Comparison of ENCODE assay signal across 1 cellular context in the genomic region with DNA sequence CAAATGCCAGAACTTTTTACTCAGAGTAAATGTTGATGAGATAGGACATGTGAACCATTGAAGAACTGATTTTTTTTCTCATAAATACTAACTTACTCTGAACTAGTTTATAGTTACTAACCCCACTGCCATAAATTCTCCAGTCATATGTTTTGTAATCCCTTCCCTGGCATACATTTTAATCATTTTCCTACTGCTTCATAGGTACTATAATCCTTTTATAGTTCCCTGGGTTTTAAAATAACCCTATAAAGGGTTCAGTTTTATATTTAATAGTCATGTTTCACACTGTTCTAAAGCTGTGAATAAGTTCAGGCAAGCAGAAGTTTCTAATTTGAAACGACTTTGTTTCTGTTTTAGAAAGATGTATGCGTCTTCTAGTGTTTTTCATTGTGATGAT.
TF ChIP-seq lines count a peak whose summit lies in the region.

No MANE protein-coding gene starts in this region.

TF ChIP-seq in HEK293, 187 proteins besides CTCF, POLR2A, EP300 and RAD21 (continued from another document):
- TF ChIP-seq, protein P1, sequence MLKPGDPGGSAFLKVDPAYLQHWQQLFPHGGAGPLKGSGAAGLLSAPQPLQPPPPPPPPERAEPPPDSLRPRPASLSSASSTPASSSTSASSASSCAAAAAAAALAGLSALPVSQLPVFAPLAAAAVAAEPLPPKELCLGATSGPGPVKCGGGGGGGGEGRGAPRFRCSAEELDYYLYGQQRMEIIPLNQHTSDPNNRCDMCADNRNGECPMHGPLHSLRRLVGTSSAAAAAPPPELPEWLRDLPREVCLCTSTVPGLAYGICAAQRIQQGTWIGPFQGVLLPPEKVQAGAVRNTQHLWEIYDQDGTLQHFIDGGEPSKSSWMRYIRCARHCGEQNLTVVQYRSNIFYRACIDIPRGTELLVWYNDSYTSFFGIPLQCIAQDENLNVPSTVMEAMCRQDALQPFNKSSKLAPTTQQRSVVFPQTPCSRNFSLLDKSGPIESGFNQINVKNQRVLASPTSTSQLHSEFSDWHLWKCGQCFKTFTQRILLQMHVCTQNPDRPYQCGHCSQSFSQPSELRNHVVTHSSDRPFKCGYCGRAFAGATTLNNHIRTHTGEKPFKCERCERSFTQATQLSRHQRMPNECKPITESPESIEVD (tag by site-specific recombination; IDR thresholded peaks at IDR 0.05) = peak; percentile 72
- TF ChIP-seq, protein P2, sequence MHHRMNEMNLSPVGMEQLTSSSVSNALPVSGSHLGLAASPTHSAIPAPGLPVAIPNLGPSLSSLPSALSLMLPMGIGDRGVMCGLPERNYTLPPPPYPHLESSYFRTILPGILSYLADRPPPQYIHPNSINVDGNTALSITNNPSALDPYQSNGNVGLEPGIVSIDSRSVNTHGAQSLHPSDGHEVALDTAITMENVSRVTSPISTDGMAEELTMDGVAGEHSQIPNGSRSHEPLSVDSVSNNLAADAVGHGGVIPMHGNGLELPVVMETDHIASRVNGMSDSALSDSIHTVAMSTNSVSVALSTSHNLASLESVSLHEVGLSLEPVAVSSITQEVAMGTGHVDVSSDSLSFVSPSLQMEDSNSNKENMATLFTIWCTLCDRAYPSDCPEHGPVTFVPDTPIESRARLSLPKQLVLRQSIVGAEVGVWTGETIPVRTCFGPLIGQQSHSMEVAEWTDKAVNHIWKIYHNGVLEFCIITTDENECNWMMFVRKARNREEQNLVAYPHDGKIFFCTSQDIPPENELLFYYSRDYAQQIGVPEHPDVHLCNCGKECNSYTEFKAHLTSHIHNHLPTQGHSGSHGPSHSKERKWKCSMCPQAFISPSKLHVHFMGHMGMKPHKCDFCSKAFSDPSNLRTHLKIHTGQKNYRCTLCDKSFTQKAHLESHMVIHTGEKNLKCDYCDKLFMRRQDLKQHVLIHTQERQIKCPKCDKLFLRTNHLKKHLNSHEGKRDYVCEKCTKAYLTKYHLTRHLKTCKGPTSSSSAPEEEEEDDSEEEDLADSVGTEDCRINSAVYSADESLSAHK (tag by site-specific recombination; IDR thresholded peaks at IDR 0.05) = peak; percentile 59; the same call in 1 of the 2 replicates
TF ChIP-seq in HEK293: peak in this region for 2.
